In genomic region chr5:112006721-112007120, GRCh38 we compare ENCODE assay signal across 18 cellular contexts.
DNase-seq lines count a peak whose midpoint lies in the region; ATAC-seq and TF ChIP-seq lines count a peak whose summit lies in the region.
"Had no signal": no experiment of that assay in that cellular context is flagged by ENCODE, and none has a peak within 500 bp of the region (broad histone marks: within the 10 kb centered on the region; RNA-seq: fewer than 3 reads in every experiment).

No MANE protein-coding gene starts in this region.

- peak; percentile 59 for ATAC-seq in foreskin keratinocyte

- peaks cover 16% of the 10 kb centered on the region for H3K4me1 ChIP-seq in foreskin keratinocyte

- DNase-seq in CD1c-positive myeloid dendritic cell (ENCODE audit: extremely low spot score) (peak; percentile 32), LHCN-M2 (ENCODE audit: low read depth) (peak; percentile 58), amniotic epithelial cell (ENCODE audit: low read depth) (peak; percentile 78), foreskin keratinocyte (peak in 1 of 2 donors; percentile 47), T-helper 9 cell (no peak), NCI-H748 treated with DMSO at 0.1 percent for 48 hours (lab: John Stamatoyannopoulos, UW) (no peak)
- no peak for DNase-seq in stimulated activated CD8-positive, alpha-beta memory T cell treated with anti-CD3 and anti-CD28 coated beads, Interleukin-4, amount 100 ng/mL, for 48 hours
- no peak for DNase-seq in activated effector memory CD4-positive, alpha-beta T cell treated with anti-CD3 and anti-CD28 coated beads, Interleukin-2, amount 50 U/mL, for 16 hours
- DNase-seq: activated gamma-delta T cell; caudate nucleus; GOT3; hypothalamus; KBM-7; nephron progenitor cell; retina; stimulated activated CD4-positive, alpha-beta T cell treated with anti-CD3 and anti-CD28 coated beads, Interleukin-2, amount 100 ng/mL, for 48 hours had no signal

- no peak for TF ChIP-seq CTCF in foreskin keratinocyte (conservative IDR thresholded peaks at IDR 0.05)

- H3K27me3 ChIP-seq in foreskin keratinocyte = no peaks in the 10 kb centered on the region
- H3K27me3 ChIP-seq: BLaER1 treated with 17β-estradiol and CSF1 and Interleukin-3, amounts not matched to agents 10 nM and 100 nM; SJSA1 had no signal

- H3K27ac ChIP-seq in foreskin keratinocyte = no peak overlapping the region
- H3K27ac ChIP-seq: BLaER1 treated with 17β-estradiol and CSF1 and Interleukin-3, amounts not matched to agents 10 nM and 100 nM; SJSA1 had no signal

Comparison
In these comparisons a context has a peak if more than half of its experiments do, and no peak if none do; other contexts are left out.
1. DNase-seq: peak in CD1c-positive myeloid dendritic cell (single experiment), LHCN-M2 (single experiment) and amniotic epithelial cell (single experiment); none in stimulated activated CD8-positive, alpha-beta memory T cell treated with anti-CD3 and anti-CD28 coated beads, Interleukin-4, amount 100 ng/mL, for 48 hours (single experiment), activated effector memory CD4-positive, alpha-beta T cell treated with anti-CD3 and anti-CD28 coated beads, Interleukin-2, amount 50 U/mL, for 16 hours (single experiment), T-helper 9 cell (single experiment) and NCI-H748 treated with DMSO at 0.1 percent for 48 hours (single experiment).